In the genomic region with DNA sequence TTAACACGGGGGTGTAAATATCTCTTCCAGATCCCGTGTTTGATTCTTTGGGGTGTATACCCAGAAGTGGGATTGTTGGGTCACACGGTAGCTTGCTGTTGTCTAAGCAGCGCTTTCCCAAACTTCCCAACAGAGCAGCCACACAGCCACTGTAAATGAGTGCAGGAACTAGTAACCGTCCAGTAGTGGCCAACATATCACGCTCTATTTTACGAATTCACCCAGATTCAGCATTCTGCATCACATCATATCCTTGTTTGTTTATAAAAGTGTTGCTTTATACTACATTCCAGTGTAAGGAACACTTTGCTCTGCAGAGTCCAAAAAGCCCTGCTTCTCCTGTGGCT, we compare ENCODE assay signal across 13 cellular contexts.
DNase-seq lines count a peak whose midpoint lies in the region; ATAC-seq and TF ChIP-seq lines count a peak whose summit lies in the region.
"Had no signal": no experiment of that assay in that cellular context is flagged by ENCODE, and none has a peak within 500 bp of the region (broad histone marks: within the 10 kb centered on the region; RNA-seq: fewer than 3 reads in every experiment).

No MANE protein-coding gene starts in this region.

- no peaks in the 10 kb centered on the region for H3K79me2 ChIP-seq in GM23338 (replicated peaks; ENCODE audit: insufficient read depth)

- no peak overlapping the region for H2AFZ ChIP-seq in GM23338

- no peaks in the 10 kb centered on the region for H3K27me3 Mint-ChIP-seq in GM23338 (ENCODE audit: insufficient read depth, low read depth, poor library complexity)

- peak overlapping the region; percentile 52 for H3K4me3 ChIP-seq in AG04450 (ENCODE audit: low read depth, low read length)
- H3K4me3 ChIP-seq in body of pancreas: no peak overlapping the region
- peak overlapping the region; percentile 56 for H3K4me3 ChIP-seq in psoas muscle
- H3K4me3 ChIP-seq in GM23338: no peak overlapping the region

- no peaks in the 10 kb centered on the region for H4K20me1 ChIP-seq in GM23338 (replicated peaks; ENCODE audit: insufficient read depth)

- peaks cover 4% of the 10 kb centered on the region; the same call in 1 of the 2 replicates for H3K9me2 ChIP-seq in GM23338 (ENCODE audit: insufficient read depth)

- H3K4me2 ChIP-seq in GM23338: no peak overlapping the region

- TF ChIP-seq CTCF in AG04450 (IDR thresholded peaks at IDR 0.05; ENCODE audit: low read depth, low read length) (no peak), body of pancreas (IDR thresholded peaks at IDR 0.05) (no peak), psoas muscle (IDR thresholded peaks at IDR 0.05) (no peak), GM23338 (conservative IDR thresholded peaks at IDR 0.05; ENCODE audit: low read depth in 2 of 2) (no peak)

- DNase-seq in AG04450 (ENCODE audit: low read depth, low spot score) (no peak), body of pancreas (no peak), globus pallidus (ENCODE audit: low spot score) (peak; percentile 7), psoas muscle (no peak), NCI-H146 (lab: John Stamatoyannopoulos, UW) (no peak), GM23338 (ENCODE audit: low spot score) (no peak)
- DNase-seq: DND-41, natural killer cell, NCI-H82, T-helper 1 cell had no signal

- H3K27me3 ChIP-seq in AG04450 (ENCODE audit: control insufficient read depth, insufficient read depth, low read length): no peaks in the 10 kb centered on the region
- no peaks in the 10 kb centered on the region for H3K27me3 ChIP-seq in body of pancreas
- H3K27me3 ChIP-seq in psoas muscle (ENCODE audit: insufficient read depth in 3 of 3, low read length in 2 of 3): no peaks in the 10 kb centered on the region
- no peaks in the 10 kb centered on the region for H3K27me3 ChIP-seq in GM23338 (ENCODE audit: insufficient read depth)

- no peaks in the 10 kb centered on the region; the same call in 2 of the 3 replicates for H3K9me3 Mint-ChIP-seq in GM23338

- no peaks in the 10 kb centered on the region; the same call in 2 of the 3 replicates for H3K36me3 Mint-ChIP-seq in GM23338 (ENCODE audit: low read depth)
- H3K36me3 Mint-ChIP-seq: natural killer cell; stimulated activated memory B cell treated with anti-CD40 and anti-IgM and Interleukin-4, amounts not matched to agents 10 μg/mL and 1 μg/mL and 100 μg/mL, for 72 hours had no signal

- H3K27ac ChIP-seq in AG04450 (ENCODE audit: low read depth, low read length) (peak overlapping the region; percentile 95), body of pancreas (no peak overlapping the region), psoas muscle (peak overlapping the region; percentile 91), GM23338 (ENCODE audit: low read depth) (no peak overlapping the region)

- intact Hi-C loops in body of pancreas (cut with DNase I): no loop called here
- intact Hi-C loops in psoas muscle (cut with DNase I): loop anchor here (5.0 to 10.0 kb wide), 4 partner anchors 67 to 423 kb away; a partner anchor contains a TSS

- no peak for TF ChIP-seq POLR2A in body of pancreas (IDR thresholded peaks at IDR 0.05)

- H3F3A ChIP-seq in GM23338 (replicated peaks; ENCODE audit: low read depth): no peaks in the 10 kb centered on the region

- CTCF ChIA-PET in AG04450 (lab: Charles Lee): interaction anchor here (0.5 to 1.5 kb wide), 3 partner anchors 10 to 44 kb away, joined by 3 to 4 read pairs (median 3); no protein-coding TSS in a partner anchor

- ATAC-seq in body of pancreas: peak; percentile 30
- peak; percentile 5 to 43 (median 16) for ATAC-seq in psoas muscle
- no peak for ATAC-seq in GM23338
- no peak for ATAC-seq in HG03045 (IDR thresholded peaks at IDR 0.05; ENCODE audit: unreplicated experiment)
- ATAC-seq in GM19324 (IDR thresholded peaks at IDR 0.05; ENCODE audit: low FRiP score, unreplicated experiment): no peak
- ATAC-seq: natural killer cell; stimulated activated memory B cell treated with anti-CD40 and anti-IgM and Interleukin-4, amounts not matched to agents 10 μg/mL and 1 μg/mL and 100 μg/mL, for 72 hours had no signal

- H3K9me3 ChIP-seq in AG04450 (ENCODE audit: control insufficient read depth, insufficient read depth, low read length) (no peaks in the 10 kb centered on the region), body of pancreas (no peaks in the 10 kb centered on the region), psoas muscle (no peaks in the 10 kb centered on the region)

- H3K36me3 ChIP-seq in body of pancreas (replicated peaks in 1 of 2; ENCODE audit: insufficient read depth in 1 of 2, low read depth in 2 of 2): no peaks in the 10 kb centered on the region
- H3K36me3 ChIP-seq in psoas muscle (ENCODE audit: insufficient read depth in 1 of 2, low read depth in 1 of 2): no peaks in the 10 kb centered on the region
- no peaks in the 10 kb centered on the region for H3K36me3 ChIP-seq in GM23338 (ENCODE audit: insufficient read depth)

- 74 to 79% methylated on average over 7 of the region's 7 CpGs for WGBS in body of pancreas, 2 donors
- 15 to 34% (median 22%) methylated on average over 7 of the region's 7 CpGs for WGBS in psoas muscle, 3 donors

- no peak overlapping the region for H3K27ac Mint-ChIP-seq in GM23338
- H3K27ac Mint-ChIP-seq: natural killer cell; stimulated activated memory B cell treated with anti-CD40 and anti-IgM and Interleukin-4, amounts not matched to agents 10 μg/mL and 1 μg/mL and 100 μg/mL, for 72 hours had no signal

- no peaks in the 10 kb centered on the region; the same call in 2 of the 3 replicates for H3K4me1 Mint-ChIP-seq in GM23338
- H3K4me1 Mint-ChIP-seq: natural killer cell had no signal

- no peak overlapping the region for H3K4me3 Mint-ChIP-seq in GM23338
- H3K4me3 Mint-ChIP-seq: natural killer cell; stimulated activated memory B cell treated with anti-CD40 and anti-IgM and Interleukin-4, amounts not matched to agents 10 μg/mL and 1 μg/mL and 100 μg/mL, for 72 hours had no signal

- H3K4me1 ChIP-seq in body of pancreas: no peaks in the 10 kb centered on the region
- peaks cover 8% of the 10 kb centered on the region for H3K4me1 ChIP-seq in psoas muscle
- no peaks in the 10 kb centered on the region for H3K4me1 ChIP-seq in GM23338 (ENCODE audit: insufficient read depth)

- POLR2A ChIA-PET in AG04450 (lab: Yijun Ruan, JAX): interaction anchor here (0.7 to 1.1 kb wide), 5 partner anchors 19 to 591 kb away, joined by 3 to 5 read pairs (median 4); no protein-coding TSS in a partner anchor

TF ChIP-seq in GM23338, 12 proteins besides CTCF, POLR2A, EP300 and RAD21:
- TF ChIP-seq POLR2AphosphoS5 (IDR thresholded peaks at IDR 0.05; ENCODE audit: low read depth) (no peak), CREB1 (CRISPR knock-in tag; IDR thresholded peaks at IDR 0.05; ENCODE audit: low read depth) (no peak), ZNF331 (CRISPR knock-in tag; IDR thresholded peaks at IDR 0.05; ENCODE audit: low read depth) (no peak), JUNB (IDR thresholded peaks at IDR 0.05; ENCODE audit: unreplicated experiment) (no peak), STAT1 (IDR thresholded peaks at IDR 0.05; ENCODE audit: unreplicated experiment) (no peak), NANOG (IDR thresholded peaks at IDR 0.05; ENCODE audit: borderline replicate concordance) (no peak), EZH2 (IDR thresholded peaks at IDR 0.05; ENCODE audit: low read depth, unreplicated experiment) (no peak)

Comparison
In these comparisons a context has a peak if more than half of its experiments do, and no peak if none do; other contexts are left out.
1. H3K27ac ChIP-seq: peak in AG04450 (single experiment) and psoas muscle (single experiment); none in body of pancreas (0 of 4) and GM23338 (single experiment).
2. H3K4me3 ChIP-seq: peak in AG04450 (single experiment) and psoas muscle (single experiment); none in body of pancreas (0 of 2) and GM23338 (single experiment).
3. ATAC-seq: peak in body of pancreas (single experiment) and psoas muscle (4 of 4); none in GM23338 (single experiment), HG03045 (single experiment) and GM19324 (single experiment).